In the genomic region with DNA sequence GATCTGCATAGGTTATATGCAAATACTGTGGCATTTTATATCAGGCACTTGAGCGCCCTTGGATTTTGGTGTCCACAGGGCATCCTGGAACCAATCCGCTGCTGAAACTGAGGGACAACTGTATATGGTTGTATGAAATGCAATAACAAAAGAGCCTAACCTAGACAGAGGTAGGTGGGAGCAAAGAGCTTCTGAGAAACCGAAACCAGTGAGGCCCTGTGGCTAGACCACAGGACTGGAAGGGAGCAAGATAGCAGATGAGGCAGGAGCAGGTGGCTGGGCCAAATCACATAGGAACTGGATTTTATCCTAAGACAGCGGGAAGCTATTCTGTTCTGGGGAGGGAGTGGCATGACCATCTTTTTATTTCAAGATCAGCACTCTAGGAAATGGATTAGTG, we compare ENCODE assay signal across 21 cellular contexts. TPM values are rescaled to one million over a fixed set of nuclear protein-coding genes. Genes with fewer than 3 reads are reported as not detected.
A peak's percentile ranks its signal among the peaks of the same experiment; 100 is the strongest.
DNase-seq lines count a peak whose midpoint lies in the region; ATAC-seq and TF ChIP-seq lines count a peak whose summit lies in the region.
"Had no signal": no experiment of that assay in that cellular context is flagged by ENCODE, and none has a peak within 500 bp of the region (broad histone marks: within the 10 kb centered on the region; RNA-seq: fewer than 3 reads in every experiment).

No MANE protein-coding gene starts in this region.

- H3K4me1 Mint-ChIP-seq in activated CD8-positive, alpha-beta T cell treated with anti-CD3 and anti-CD28 coated beads, Interleukin-2, amount 10 ng/mL, durations not matched to agents 7 days and 5 days (ENCODE audit: low read depth) = peaks cover 21% of the 10 kb centered on the region

- no peak for TF ChIP-seq CTCF in GM12865 (IDR thresholded peaks at IDR 0.05; ENCODE audit: insufficient read depth, low read depth, low read length, missing control alignments)

- CTCF ChIA-PET in activated CD8-positive, alpha-beta T cell treated with anti-CD3 and anti-CD28 coated beads, Interleukin-2, amount 10 ng/mL, durations not matched to agents 7 days and 5 days (lab: Charles Lee) = no interaction called here

- no peak overlapping the region for H3K4me3 Mint-ChIP-seq in activated CD8-positive, alpha-beta T cell treated with anti-CD3 and anti-CD28 coated beads, Interleukin-2, amount 10 ng/mL, durations not matched to agents 7 days and 5 days
- H3K4me3 Mint-ChIP-seq: CD4-positive, alpha-beta memory T cell had no signal

- POLR2A ChIA-PET in activated CD8-positive, alpha-beta T cell treated with anti-CD3 and anti-CD28 coated beads, Interleukin-2, amount 10 ng/mL, durations not matched to agents 7 days and 5 days (lab: Charles Lee) = no interaction called here

- H3K9me3 Mint-ChIP-seq in activated CD8-positive, alpha-beta T cell treated with anti-CD3 and anti-CD28 coated beads, Interleukin-2, amount 10 ng/mL, durations not matched to agents 7 days and 5 days (ENCODE audit: insufficient read depth) = peaks cover 19% of the 10 kb centered on the region

- DNase-seq in GM12865 (ENCODE audit: low read depth) (peak; percentile 37), NCI-H345 (lab: John Stamatoyannopoulos, UW) (no peak), SK-N-DZ (ENCODE audit: low spot score) (no peak)
- peak; percentile 37 for DNase-seq in activated CD8-positive, alpha-beta T cell treated with anti-CD3 and anti-CD28 coated beads, Interleukin-2, amount 10 ng/mL, durations not matched to agents 7 days and 5 days
- no peak for DNase-seq in stimulated activated naive CD4-positive, alpha-beta T cell treated with Interleukin-2 at 50 U/mL for 16 hours (lab: John Stamatoyannopoulos, UW)
- DNase-seq: activated CD4-positive, alpha-beta T cell treated with anti-CD3 and anti-CD28 coated beads for 48 hours; activated naive CD4-positive, alpha-beta T cell treated with anti-CD3 and anti-CD28 coated beads, Interleukin-2, amount 50 U/mL, for 16 hours; activated T-cell treated with anti-CD3 and anti-CD28 coated beads, Interleukin-2, amount 50 U/mL, for 1 hour; CD4-positive, alpha-beta memory T cell; Kasumi-1; lower lobe of right lung; NCI-H69; occipital lobe; stimulated activated CD4-positive, alpha-beta T cell treated with anti-CD3 and anti-CD28 coated beads, Interleukin-15, amount 100 ng/mL, for 24 hours; stimulated activated naive CD4-positive, alpha-beta T cell; upper lobe of left lung had no signal

- H3K27me3 Mint-ChIP-seq in activated CD8-positive, alpha-beta T cell treated with anti-CD3 and anti-CD28 coated beads, Interleukin-2, amount 10 ng/mL, durations not matched to agents 7 days and 5 days (ENCODE audit: low read depth) = peaks cover 11% of the 10 kb centered on the region

- no peak overlapping the region for H3K27ac Mint-ChIP-seq in activated CD8-positive, alpha-beta T cell treated with anti-CD3 and anti-CD28 coated beads, Interleukin-2, amount 10 ng/mL, durations not matched to agents 7 days and 5 days
- H3K27ac Mint-ChIP-seq: CD4-positive, alpha-beta memory T cell had no signal

- H3K36me3 Mint-ChIP-seq in activated CD8-positive, alpha-beta T cell treated with anti-CD3 and anti-CD28 coated beads, Interleukin-2, amount 10 ng/mL, durations not matched to agents 7 days and 5 days (ENCODE audit: low read depth) = peaks cover 3% of the 10 kb centered on the region
- H3K36me3 Mint-ChIP-seq: CD4-positive, alpha-beta memory T cell had no signal

- no peak overlapping the region for H3K4me3 ChIP-seq in GM12865 (ENCODE audit: low read depth, low read length)
- H3K4me3 ChIP-seq: lower lobe of right lung, upper lobe of left lung had no signal

- peak; percentile 74 for ATAC-seq in GM19463 (IDR thresholded peaks at IDR 0.05; ENCODE audit: unreplicated experiment)
- ATAC-seq in HG02870 (IDR thresholded peaks at IDR 0.05; ENCODE audit: unreplicated experiment) = peak; percentile 63
- peak; percentile 69 for ATAC-seq in activated CD8-positive, alpha-beta T cell treated with anti-CD3 and anti-CD28 coated beads, Interleukin-2, amount 10 ng/mL, durations not matched to agents 7 days and 5 days
- ATAC-seq in GM19397 (IDR thresholded peaks at IDR 0.05; ENCODE audit: unreplicated experiment) = no peak
- ATAC-seq: lower lobe of right lung, Panc1, SK-N-SH treated with all-trans-retinoic acid at 6 μM for 48 hours had no signal

RNA-seq across cellular contexts. Expression of a gene that starts 30.1 kb away (rescaled TPM):
- 10 to 100 TPM; 14.6 to 19.1 TPM for total RNA-seq in activated CD8-positive, alpha-beta T cell treated with anti-CD3 and anti-CD28 coated beads, Interleukin-2, amount 10 ng/mL, durations not matched to agents 7 days and 5 days
- 58.6 and 69.5 TPM in 2 replicates for polyA plus RNA-seq in SK-N-DZ (2014; cell fraction: cytosol; rRNA removed)
- polyA plus RNA-seq in SK-N-DZ (2014; cell fraction: nucleus; rRNA removed) = 31.5 and 44.8 TPM in 2 replicates

Comparison
In these comparisons a context has a peak if more than half of its experiments do, and no peak if none do; other contexts are left out.
1. DNase-seq: peak in GM12865 (single experiment) and activated CD8-positive, alpha-beta T cell treated with anti-CD3 and anti-CD28 coated beads, Interleukin-2, amount 10 ng/mL, durations not matched to agents 7 days and 5 days (single experiment); none in NCI-H345 (single experiment), stimulated activated naive CD4-positive, alpha-beta T cell treated with Interleukin-2 at 50 U/mL for 16 hours (single experiment) and SK-N-DZ (single experiment).